ENCODE assay signal across 7 cellular contexts in the genomic region with DNA sequence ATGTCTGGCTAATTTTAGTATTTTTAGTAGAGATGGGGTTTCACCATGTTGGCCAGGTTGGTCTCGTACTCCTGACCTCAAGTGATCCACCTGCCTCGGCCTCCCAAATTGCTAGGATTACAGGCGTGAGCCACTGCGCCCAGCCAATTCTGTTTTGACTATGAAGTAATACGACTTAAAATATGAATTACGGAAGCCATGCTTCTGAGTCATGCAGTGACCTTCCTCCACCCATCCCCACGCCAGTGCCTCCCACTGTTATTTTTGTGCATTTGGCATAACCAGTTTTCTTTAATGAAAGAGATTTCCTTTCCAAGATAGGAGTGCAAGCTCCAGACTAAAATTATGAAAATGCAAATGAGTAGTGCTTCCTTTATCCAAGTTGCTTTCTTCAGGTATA.
DNase-seq lines count a peak whose midpoint lies in the region; ATAC-seq, FAIRE-seq and TF ChIP-seq lines count a peak whose summit lies in the region.
"Not testable (repeated sequence)": the region's sequence is repeated elsewhere in the genome, so short reads cannot be mapped to it uniquely, and the experiment has no call there.

No MANE protein-coding gene starts in this region.

- not testable (repeated sequence) for BruUV-seq in MCF 10A (replicated peaks; lab: Mats Ljungman, UMichigan)

- H3K4me3 ChIP-seq in right cardiac atrium (ENCODE audit: low read length); mucosa of rectum (ENCODE audit: low read length in 2 of 2); spleen: not testable (repeated sequence)

- H3K9me3 Mint-ChIP-seq in MCF 10A (ENCODE audit: unreplicated experiment) = not testable (repeated sequence)

- CTCF ChIA-PET in MCF 10A (lab: Yijun Ruan, JAX) = interaction anchor here (1.1 to 2.2 kb wide), 3 partner anchors 17 to 150 kb away, joined by 3 to 14 read pairs (median 4); no protein-coding TSS in a partner anchor

- 66% methylated on average over 7 of the region's 7 CpGs for WGBS in right cardiac atrium
- 58 to 82% (median 70%) methylated on average over 7 of the region's 7 CpGs for WGBS in spleen, 5 donors

- not testable (repeated sequence) for H3K27me3 ChIP-seq in right cardiac atrium (ENCODE audit: control insufficient read depth, insufficient read depth); mucosa of rectum (ENCODE audit: control insufficient read depth in 2 of 2, insufficient read depth in 2 of 2, low read length in 2 of 2); spleen (replicated peaks in 1 of 7)

- not testable (repeated sequence) for H3K4me1 Mint-ChIP-seq in MCF 10A (ENCODE audit: insufficient read depth, unreplicated experiment)

- intact Hi-C loops in MCF 10A (cut with micrococcal nuclease); spleen (cut with DNase I; ENCODE audit: low total_unique reads): not testable (repeated sequence)
- intact Hi-C loops in right cardiac atrium (cut with DNase I) = loop anchor here in 1 of 4 donors (10.0 kb wide), 1 partner anchor 101 kb away; the partner anchor contains the start of gene DAB2

- not testable (repeated sequence) for H3K9ac ChIP-seq in mucosa of rectum (ENCODE audit: low read depth in 1 of 2, low read length in 2 of 2)

- H3K27me3 Mint-ChIP-seq in MCF 10A (ENCODE audit: insufficient read depth, unreplicated experiment) = not testable (repeated sequence)

- not testable (repeated sequence) for H3K36me3 ChIP-seq in mucosa of rectum (ENCODE audit: control insufficient read depth in 2 of 2, insufficient read depth in 2 of 2, low read length in 2 of 2); spleen

- H3K27ac ChIP-seq in right cardiac atrium (ENCODE audit: low read length) = not testable (repeated sequence)
- H3K27ac ChIP-seq in mucosa of rectum (ENCODE audit: low read depth in 2 of 2, low read length in 2 of 2) (peak overlapping the region; percentile 35 to 69), spleen (peak overlapping the region in 7 of 8 donors; percentile 63 to 85 (median 74))

- POLR2A ChIA-PET in MCF 10A (lab: Yijun Ruan, JAX) = not testable (repeated sequence)

- not testable (repeated sequence) for H3K4me3 Mint-ChIP-seq in MCF 10A (ENCODE audit: unreplicated experiment)

- ATAC-seq in right cardiac atrium = peak; percentile 71 to 75

- H3K27ac Mint-ChIP-seq in MCF 10A (ENCODE audit: low read depth, unreplicated experiment) = not testable (repeated sequence)

- not testable (repeated sequence) for TF ChIP-seq POLR2A in H54 (IDR thresholded peaks at IDR 0.05; ENCODE audit: low read depth, low read length); spleen (IDR thresholded peaks at IDR 0.05)

- FAIRE-seq in H54 (lab: Jason Lieb, UNC) = peak; percentile 97

- H3K36me3 Mint-ChIP-seq in MCF 10A (ENCODE audit: insufficient read depth, unreplicated experiment) = not testable (repeated sequence)

- TF ChIP-seq CTCF in MCF 10A (IDR thresholded peaks at IDR 0.05; ENCODE audit: unreplicated experiment); spleen (IDR thresholded peaks at IDR 0.05 in 8 of 11, conservative IDR thresholded peaks at IDR 0.05 in 3 of 11): not testable (repeated sequence)

- H3K9me3 ChIP-seq in right cardiac atrium (ENCODE audit: control insufficient read depth, low read length); mucosa of rectum (ENCODE audit: control insufficient read depth in 2 of 2, low read length in 2 of 2); spleen: not testable (repeated sequence)

- DNase-seq in H54 (ENCODE audit: insufficient read length, low spot score) (peak; percentile 36), MCF 10A (ENCODE audit: unreplicated experiment) (peak; percentile 47), fibroblast of gingiva (ENCODE audit: low read depth) (peak; percentile 49), right cardiac atrium (peak; percentile 29 to 64 (median 63))
- not testable (repeated sequence) for DNase-seq in spleen

- not testable (repeated sequence) for H3K4me1 ChIP-seq in right cardiac atrium (ENCODE audit: control insufficient read depth, insufficient read depth, low read length)
- H3K4me1 ChIP-seq in mucosa of rectum (ENCODE audit: control insufficient read depth in 2 of 2, insufficient read depth in 2 of 2, low read length in 2 of 2) (peaks cover 3 to 13% of the 10 kb centered on the region in 2 donors), spleen (peaks cover 0 to 17% (median 10%) of the 10 kb centered on the region in 6 donors)

TF ChIP-seq in PFSK-1, 5 proteins besides CTCF, POLR2A, EP300 and RAD21:
- TF ChIP-seq, protein P1, sequence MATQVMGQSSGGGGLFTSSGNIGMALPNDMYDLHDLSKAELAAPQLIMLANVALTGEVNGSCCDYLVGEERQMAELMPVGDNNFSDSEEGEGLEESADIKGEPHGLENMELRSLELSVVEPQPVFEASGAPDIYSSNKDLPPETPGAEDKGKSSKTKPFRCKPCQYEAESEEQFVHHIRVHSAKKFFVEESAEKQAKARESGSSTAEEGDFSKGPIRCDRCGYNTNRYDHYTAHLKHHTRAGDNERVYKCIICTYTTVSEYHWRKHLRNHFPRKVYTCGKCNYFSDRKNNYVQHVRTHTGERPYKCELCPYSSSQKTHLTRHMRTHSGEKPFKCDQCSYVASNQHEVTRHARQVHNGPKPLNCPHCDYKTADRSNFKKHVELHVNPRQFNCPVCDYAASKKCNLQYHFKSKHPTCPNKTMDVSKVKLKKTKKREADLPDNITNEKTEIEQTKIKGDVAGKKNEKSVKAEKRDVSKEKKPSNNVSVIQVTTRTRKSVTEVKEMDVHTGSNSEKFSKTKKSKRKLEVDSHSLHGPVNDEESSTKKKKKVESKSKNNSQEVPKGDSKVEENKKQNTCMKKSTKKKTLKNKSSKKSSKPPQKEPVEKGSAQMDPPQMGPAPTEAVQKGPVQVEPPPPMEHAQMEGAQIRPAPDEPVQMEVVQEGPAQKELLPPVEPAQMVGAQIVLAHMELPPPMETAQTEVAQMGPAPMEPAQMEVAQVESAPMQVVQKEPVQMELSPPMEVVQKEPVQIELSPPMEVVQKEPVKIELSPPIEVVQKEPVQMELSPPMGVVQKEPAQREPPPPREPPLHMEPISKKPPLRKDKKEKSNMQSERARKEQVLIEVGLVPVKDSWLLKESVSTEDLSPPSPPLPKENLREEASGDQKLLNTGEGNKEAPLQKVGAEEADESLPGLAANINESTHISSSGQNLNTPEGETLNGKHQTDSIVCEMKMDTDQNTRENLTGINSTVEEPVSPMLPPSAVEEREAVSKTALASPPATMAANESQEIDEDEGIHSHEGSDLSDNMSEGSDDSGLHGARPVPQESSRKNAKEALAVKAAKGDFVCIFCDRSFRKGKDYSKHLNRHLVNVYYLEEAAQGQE (IDR thresholded peaks at IDR 0.05; ENCODE audit: insufficient read depth in 1 of 2, low read depth in 2 of 2, low read length in 2 of 2) = 0 out of 4 replicates have a peak, but pooled peaks of 1 of the 2 experiments have one; percentile 48
- peak; percentile 49; the same call in 1 of the 2 replicates for TF ChIP-seq SIN3A (IDR thresholded peaks at IDR 0.05; ENCODE audit: borderline replicate concordance, insufficient read depth, low read length)
